Comparison of ENCODE assay signal across 8 cellular contexts in genomic region chr15:99928429-99928981, GRCh38.
DNase-seq lines count a peak whose midpoint lies in the region; ATAC-seq, FAIRE-seq and TF ChIP-seq lines count a peak whose summit lies in the region.

No MANE protein-coding gene starts in this region.

- peak overlapping the region; percentile 98 for H2AFZ ChIP-seq in keratinocyte (ENCODE audit: control insufficient read depth, low read length)

- peak overlapping the region; percentile 47 for H3K4me3 ChIP-seq in Jurkat, Clone E6-1 (ENCODE audit: low read length)
- H3K4me3 ChIP-seq in keratinocyte (ENCODE audit: control insufficient read depth in 2 of 3, extremely low read depth in 1 of 3, insufficient read depth in 2 of 3, low read depth in 1 of 3, low read length in 3 of 3): peak overlapping the region; percentile 39 to 65 (median 44)

- peaks cover 12% of the 10 kb centered on the region for H3K4me1 ChIP-seq in keratinocyte (ENCODE audit: control insufficient read depth, extremely low read depth, insufficient read depth, low read length)

- no peaks in the 10 kb centered on the region for H3K79me2 ChIP-seq in keratinocyte (ENCODE audit: control insufficient read depth, insufficient read depth, low read length)

- H3K9me3 ChIP-seq in keratinocyte (ENCODE audit: control insufficient read depth, low read depth, low read length): no peaks in the 10 kb centered on the region

- peak; percentile 74 for DNase-seq in ELF-1 (ENCODE audit: low read depth, low spot score)
- peak; percentile 51 for DNase-seq in Jurkat, Clone E6-1 (ENCODE audit: low read depth, low spot score)
- DNase-seq in activated CD4-positive, CD25-positive, alpha-beta regulatory T cell (lab: John Stamatoyannopoulos, UW): peak; percentile 68 to 80 (median 74)
- peak in 55 of 61 donors; percentile 12 to 84 (median 63) for DNase-seq in caudate nucleus (lab: John Stamatoyannopoulos, UW)
- DNase-seq in keratinocyte (ENCODE audit: low read depth, low spot score): no peak
- DNase-seq in stimulated activated CD4-positive, alpha-beta T cell treated with anti-CD3 and anti-CD28 coated beads, Interleukin-12 subunit alpha, Interleukin-12 subunit beta, amount 100 ng/mL, for 48 hours (ENCODE audit: low read depth in 2 of 3, low spot score in 1 of 3): peak; percentile 72 to 81 (median 79)
- DNase-seq in NCI-H1105 (lab: John Stamatoyannopoulos, UW): no peak

- H3K27ac ChIP-seq in caudate nucleus (ENCODE audit: low read depth, low read length) (peak overlapping the region; percentile 89), keratinocyte (ENCODE audit: control insufficient read depth, insufficient read depth, low read length) (no peak overlapping the region)

- peak; percentile 27 to 81 (median 73) for TF ChIP-seq CTCF in keratinocyte (optimal IDR thresholded peaks at IDR 0.05 in 1 of 3, IDR thresholded peaks at IDR 0.05 in 1 of 3, conservative IDR thresholded peaks at IDR 0.05 in 1 of 3; ENCODE audit: extremely low read depth in 1 of 3, insufficient read depth in 2 of 3, low read length in 3 of 3)

- ATAC-seq in GM21619 (IDR thresholded peaks at IDR 0.05; ENCODE audit: unreplicated experiment): peak; percentile 93

- no peak for FAIRE-seq in keratinocyte (lab: Jason Lieb, UNC)

- dilution Hi-C loops in keratinocyte (cut with MboI; ENCODE audit: extremely low pct_ligation_motif_present, low sequenced_read_pairs): no loop called here

- no peaks in the 10 kb centered on the region for H4K20me1 ChIP-seq in keratinocyte (ENCODE audit: control insufficient read depth, extremely low read depth, insufficient read depth, low read length)

- peak overlapping the region; percentile 53 for H3K9ac ChIP-seq in keratinocyte (ENCODE audit: control insufficient read depth, extremely low read depth, insufficient read depth, low read length)

- H3K27me3 ChIP-seq in keratinocyte (ENCODE audit: control insufficient read depth, extremely low read depth, insufficient read depth, low read length): peaks cover 4% of the 10 kb centered on the region

- H3K36me3 ChIP-seq in keratinocyte (ENCODE audit: control insufficient read depth in 2 of 2, extremely low read depth in 1 of 2, insufficient read depth in 2 of 2, low read length in 2 of 2): no peaks in the 10 kb centered on the region

- peak overlapping the region; percentile 84 for H3K4me2 ChIP-seq in keratinocyte (ENCODE audit: control insufficient read depth, extremely low read depth, insufficient read depth, low read depth, low read length)

- no peaks in the 10 kb centered on the region for H3K9me1 ChIP-seq in keratinocyte (ENCODE audit: control insufficient read depth, extremely low read depth, insufficient read depth, low read length)

Comparison
In these comparisons a context has a peak if more than half of its experiments do, and no peak if none do; other contexts are left out.
1. DNase-seq: peak in ELF-1 (single experiment), Jurkat, Clone E6-1 (single experiment), activated CD4-positive, CD25-positive, alpha-beta regulatory T cell (4 of 4), caudate nucleus (55 of 61) and stimulated activated CD4-positive, alpha-beta T cell treated with anti-CD3 and anti-CD28 coated beads, Interleukin-12 subunit alpha, Interleukin-12 subunit beta, amount 100 ng/mL, for 48 hours (3 of 3); none in keratinocyte (single experiment) and NCI-H1105 (single experiment).